ENCODE assay signal across 1 cellular context in genomic region chr21:45970674-45971486, GRCh38.
TF ChIP-seq lines count a peak whose summit lies in the region.

No MANE protein-coding gene starts in this region.

TF ChIP-seq in HepG2, 621 proteins besides CTCF, POLR2A, EP300 and RAD21 (continued from another document and continues in another):
- TF ChIP-seq ZBTB37 (CRISPR knock-in tag; IDR thresholded peaks at IDR 0.05) = peak; percentile 36; the same call in 1 of the 2 replicates
- TF ChIP-seq SRSF4 (IDR thresholded peaks at IDR 0.05; ENCODE audit: low read depth, low read length, poor library complexity, severe bottlenecking) = no peak
- no peak for TF ChIP-seq ZNF724P (CRISPR knock-in tag; IDR thresholded peaks at IDR 0.05; ENCODE audit: borderline replicate concordance)
- no peak for TF ChIP-seq HNRNPH1 (optimal IDR thresholded peaks at IDR 0.05; ENCODE audit: low read depth, low read length)
- TF ChIP-seq ZNF883 (CRISPR knock-in tag; IDR thresholded peaks at IDR 0.05; ENCODE audit: not compliant biosample characterization) = no peak
- peak; percentile 63; the same call in 1 of the 2 replicates for TF ChIP-seq IRF9 (CRISPR knock-in tag; IDR thresholded peaks at IDR 0.05; ENCODE audit: borderline replicate concordance)
- peak; percentile 59; the same call in 1 of the 2 replicates for TF ChIP-seq ZBTB38 (CRISPR knock-in tag; IDR thresholded peaks at IDR 0.05)
- peak; percentile 53; the same call in 1 of the 2 replicates for TF ChIP-seq GABPB1 (CRISPR knock-in tag; IDR thresholded peaks at IDR 0.05)
- TF ChIP-seq SALL1 (CRISPR knock-in tag; IDR thresholded peaks at IDR 0.05) = peak; percentile 43; the same call in 1 of the 2 replicates
- TF ChIP-seq ZNF431 (CRISPR knock-in tag; IDR thresholded peaks at IDR 0.05; ENCODE audit: borderline replicate concordance, low read depth) = no peak
- TF ChIP-seq ZBTB40 (IDR thresholded peaks at IDR 0.05) = no peak
- TF ChIP-seq ZBTB40 (CRISPR knock-in tag; IDR thresholded peaks at IDR 0.05) = no peak
- TF ChIP-seq KDM2A (CRISPR knock-in tag; IDR thresholded peaks at IDR 0.05; ENCODE audit: borderline replicate concordance, low read depth) = peak; percentile 55; the same call in 1 of the 2 replicates
- no peak for TF ChIP-seq ZNF746 (CRISPR knock-in tag; IDR thresholded peaks at IDR 0.05)
- TF ChIP-seq GATAD2A (CRISPR knock-in tag; IDR thresholded peaks at IDR 0.05) = 0 out of 2 replicates have a peak, but pooled peaks have one; percentile 17
- TF ChIP-seq BHLHE40 (IDR thresholded peaks at IDR 0.05; ENCODE audit: low read length) = no peak
- no peak for TF ChIP-seq MAFG (CRISPR knock-in tag; IDR thresholded peaks at IDR 0.05)
- TF ChIP-seq ZNF256 (CRISPR knock-in tag; conservative IDR thresholded peaks at IDR 0.05) = no peak
- no peak for TF ChIP-seq ARID3A (IDR thresholded peaks at IDR 0.05; ENCODE audit: low read depth, low read length)
- no peak for TF ChIP-seq ELF4 (CRISPR knock-in tag; IDR thresholded peaks at IDR 0.05; ENCODE audit: borderline replicate concordance)
- TF ChIP-seq CREB3 (CRISPR knock-in tag; IDR thresholded peaks at IDR 0.05) = no peak
- TF ChIP-seq ZNF770 (CRISPR knock-in tag; IDR thresholded peaks at IDR 0.05) = peak; percentile 24; the same call in 1 of the 2 replicates
- TF ChIP-seq ZGPAT (CRISPR knock-in tag; IDR thresholded peaks at IDR 0.05) = 0 out of 2 replicates have a peak, but pooled peaks have one; percentile 16
- TF ChIP-seq HMGXB4 (CRISPR knock-in tag; IDR thresholded peaks at IDR 0.05; ENCODE audit: borderline replicate concordance in 1 of 2, low read depth in 1 of 2) = 0 out of 4 replicates have a peak, but pooled peaks of 1 of the 2 experiments have one; percentile 51
- no peak for TF ChIP-seq CBX2 (IDR thresholded peaks at IDR 0.05; ENCODE audit: low read depth, low read length)
- TF ChIP-seq CBX2 (CRISPR knock-in tag; IDR thresholded peaks at IDR 0.05; ENCODE audit: low read depth) = no peak
- TF ChIP-seq TMF1 (CRISPR knock-in tag; IDR thresholded peaks at IDR 0.05; ENCODE audit: low read depth) = no peak
- no peak for TF ChIP-seq BORCS8-MEF2B (CRISPR knock-in tag; IDR thresholded peaks at IDR 0.05)
- TF ChIP-seq ZBTB21 (CRISPR knock-in tag; IDR thresholded peaks at IDR 0.05) = no peak
- no peak for TF ChIP-seq PHB2 (IDR thresholded peaks at IDR 0.05; ENCODE audit: partially characterized antibody)
- TF ChIP-seq THRA (CRISPR knock-in tag; IDR thresholded peaks at IDR 0.05; ENCODE audit: borderline replicate concordance) = no peak
- no peak for TF ChIP-seq ZBTB8A (CRISPR knock-in tag; IDR thresholded peaks at IDR 0.05; ENCODE audit: borderline replicate concordance, low read depth)
- TF ChIP-seq TEAD3 (CRISPR knock-in tag; optimal IDR thresholded peaks at IDR 0.05; ENCODE audit: borderline replicate concordance) = peak; percentile 8
- no peak for TF ChIP-seq ZNF510 (CRISPR knock-in tag; IDR thresholded peaks at IDR 0.05; ENCODE audit: low read depth)
- no peak for TF ChIP-seq ZNF350 (CRISPR knock-in tag; IDR thresholded peaks at IDR 0.05; ENCODE audit: borderline replicate concordance, low read depth)
- TF ChIP-seq NFIC (IDR thresholded peaks at IDR 0.05; ENCODE audit: low read length) = no peak
- no peak for TF ChIP-seq ZNF549 (CRISPR knock-in tag; IDR thresholded peaks at IDR 0.05)
- TF ChIP-seq TRIM24 (CRISPR knock-in tag; IDR thresholded peaks at IDR 0.05) = no peak
- no peak for TF ChIP-seq IRX3 (CRISPR knock-in tag; IDR thresholded peaks at IDR 0.05; ENCODE audit: borderline replicate concordance, low read depth)
- no peak for TF ChIP-seq NBN (conservative IDR thresholded peaks at IDR 0.05)
- no peak for TF ChIP-seq ZNF713 (CRISPR knock-in tag; IDR thresholded peaks at IDR 0.05)
